In genomic region chr5:92559743-92560142, GRCh38 we compare ENCODE assay signal across 11 cellular contexts.
DNase-seq lines count a peak whose midpoint lies in the region; ATAC-seq, FAIRE-seq and TF ChIP-seq lines count a peak whose summit lies in the region.
"Had no signal": no experiment of that assay in that cellular context is flagged by ENCODE, and none has a peak within 500 bp of the region (broad histone marks: within the 10 kb centered on the region; RNA-seq: fewer than 3 reads in every experiment).

No MANE protein-coding gene starts in this region.

- no peak for ATAC-seq in HG03354 (IDR thresholded peaks at IDR 0.05; ENCODE audit: poor library complexity, severe bottlenecking, unreplicated experiment)
- ATAC-seq: activated T-cell treated with anti-CD3 and anti-CD28 coated beads, Interleukin-2, amount 50 U/mL, for 72 hours had no signal

- H3K9me3 ChIP-seq in endothelial cell of umbilical vein (replicated peaks; ENCODE audit: control insufficient read depth, insufficient read depth, low read length): no peaks in the 10 kb centered on the region

- no peaks in the 10 kb centered on the region for H3K9me3 Mint-ChIP-seq in osteocyte (ENCODE audit: unreplicated experiment)
- H3K9me3 Mint-ChIP-seq: type B pancreatic cell had no signal

- H3K4me2 ChIP-seq in endothelial cell of umbilical vein (ENCODE audit: insufficient read depth, low read length): no peak overlapping the region

- no peaks in the 10 kb centered on the region for H4K20me1 ChIP-seq in endothelial cell of umbilical vein (replicated peaks; ENCODE audit: control insufficient read depth, extremely low read depth, insufficient read depth, low read length)

- intact Hi-C loops in endothelial cell of umbilical vein (cut with micrococcal nuclease): no loop called here

- no TSS peak for BruUV-seq in endothelial cell of umbilical vein (replicated peaks; lab: Mats Ljungman, UMichigan)

- no peak for TF ChIP-seq POLR2A in endothelial cell of umbilical vein (IDR thresholded peaks at IDR 0.05; ENCODE audit: low read depth, low read length)

- CTCF ChIA-PET in endothelial cell of umbilical vein (lab: Charles Lee): interaction anchor here (1.5 kb wide), 1 partner anchor 42 kb away, joined by 4 read pairs; no protein-coding TSS in a partner anchor

- POLR2A ChIA-PET in endothelial cell of umbilical vein (lab: Charles Lee): no interaction called here

- H3K27me3 ChIP-seq in endothelial cell of umbilical vein (ENCODE audit: control insufficient read depth in 2 of 2, insufficient read depth in 2 of 2, low read length in 2 of 2): no peaks in the 10 kb centered on the region

- FAIRE-seq in endothelial cell of umbilical vein (lab: Jason Lieb, UNC): peak; percentile 67

- H3K4me3 ChIP-seq in endothelial cell of umbilical vein (replicated peaks in 1 of 3; ENCODE audit: insufficient read depth in 1 of 3, low read depth in 1 of 3, low read length in 3 of 3): no peak overlapping the region

- H3K27ac Mint-ChIP-seq in osteocyte (ENCODE audit: unreplicated experiment): peak overlapping the region; percentile 93
- H3K27ac Mint-ChIP-seq: activated T-cell treated with anti-CD3 and anti-CD28 coated beads, Interleukin-2, amount 50 U/mL, for 72 hours; type B pancreatic cell had no signal

- H3K36me3 ChIP-seq in endothelial cell of umbilical vein (ENCODE audit: control insufficient read depth in 2 of 2, extremely low read depth in 1 of 2, insufficient read depth in 2 of 2, low read length in 2 of 2): no peaks in the 10 kb centered on the region

- no peaks in the 10 kb centered on the region for H3K4me1 ChIP-seq in endothelial cell of umbilical vein (ENCODE audit: control insufficient read depth, extremely low read depth, insufficient read depth, low read length)

- H3K4me3 Mint-ChIP-seq in osteocyte (ENCODE audit: unreplicated experiment): peak overlapping the region; percentile 16
- H3K4me3 Mint-ChIP-seq: activated T-cell treated with anti-CD3 and anti-CD28 coated beads, Interleukin-2, amount 50 U/mL, for 72 hours; type B pancreatic cell had no signal

- H2AFZ ChIP-seq in endothelial cell of umbilical vein (ENCODE audit: low read depth, low read length): no peak overlapping the region

- peak in 1 of 2 donors; percentile 8 for TF ChIP-seq CTCF in endothelial cell of umbilical vein (IDR thresholded peaks at IDR 0.05; ENCODE audit: extremely low read depth in 1 of 2, insufficient read depth in 1 of 2, low read depth in 1 of 2, low read length in 2 of 2)
- TF ChIP-seq CTCF in osteocyte (IDR thresholded peaks at IDR 0.05): peak; percentile 23

- no peaks in the 10 kb centered on the region for H3K79me2 ChIP-seq in endothelial cell of umbilical vein (ENCODE audit: control insufficient read depth, insufficient read depth, low read length)

- H3K36me3 Mint-ChIP-seq in osteocyte (ENCODE audit: unreplicated experiment): peaks cover 3% of the 10 kb centered on the region
- H3K36me3 Mint-ChIP-seq: type B pancreatic cell had no signal

- DNase-seq in ELR (ENCODE audit: low read depth) (peak; percentile 25), NCI-H226 (peak; percentile 42), endothelial cell of umbilical vein (ENCODE audit: low read depth, low spot score) (peak; percentile 73), osteocyte (ENCODE audit: extremely low spot score, unreplicated experiment) (no peak), SIG-M5 treated with dmso at 0.1 percent for 504 hours (lab: John Stamatoyannopoulos, UW; ENCODE audit: unreplicated experiment) (no peak), COR-L47 (lab: John Stamatoyannopoulos, UW) (no peak)
- DNase-seq: activated T-cell treated with anti-CD3 and anti-CD28 coated beads, Interleukin-2, amount 50 U/mL, for 72 hours; head of caudate nucleus; NCI-H2081 treated with DMSO at 0.1 percent for 48 hours had no signal

- H3K9ac ChIP-seq in endothelial cell of umbilical vein (replicated peaks; ENCODE audit: extremely low read depth, insufficient read depth, low read length): no peak overlapping the region

- H3K27ac ChIP-seq in endothelial cell of umbilical vein (ENCODE audit: insufficient read depth, low read depth, low read length): no peak overlapping the region

- dilution Hi-C loops in endothelial cell of umbilical vein (cut with MboI; ENCODE audit: extremely low pct_ligation_motif_present, low sequenced_read_pairs): no loop called here

- no peaks in the 10 kb centered on the region for H3K27me3 Mint-ChIP-seq in osteocyte (ENCODE audit: unreplicated experiment)
- H3K27me3 Mint-ChIP-seq: type B pancreatic cell had no signal

- no peaks in the 10 kb centered on the region for H3K9me1 ChIP-seq in endothelial cell of umbilical vein (replicated peaks; ENCODE audit: control insufficient read depth, extremely low read depth, insufficient read depth, low read length)

- H3K4me1 Mint-ChIP-seq in osteocyte (ENCODE audit: unreplicated experiment): peaks cover 62% of the 10 kb centered on the region

TF ChIP-seq in endothelial cell of umbilical vein, 7 proteins besides CTCF, POLR2A, EP300 and RAD21:
- no peak for TF ChIP-seq EZH2 (IDR thresholded peaks at IDR 0.05; ENCODE audit: borderline replicate concordance, low read depth, low read length, severe bottlenecking)
- TF ChIP-seq MAX (IDR thresholded peaks at IDR 0.05; ENCODE audit: insufficient read depth, insufficient read length): no peak
- TF ChIP-seq POLR2AphosphoS5 (IDR thresholded peaks at IDR 0.05; ENCODE audit: insufficient read depth, low read depth, low read length): no peak
- no peak for TF ChIP-seq MYC (IDR thresholded peaks at IDR 0.05; ENCODE audit: low read depth, low read length)
- TF ChIP-seq JUN (IDR thresholded peaks at IDR 0.05; ENCODE audit: borderline replicate concordance, insufficient read depth, insufficient read length, low read depth): no peak
- no peak for TF ChIP-seq FOS (IDR thresholded peaks at IDR 0.05; ENCODE audit: borderline replicate concordance, insufficient read depth, low read length)
- TF ChIP-seq GATA2 (IDR thresholded peaks at IDR 0.05; ENCODE audit: insufficient read depth, insufficient read length, low read depth, low read length): no peak

Comparison
In these comparisons a context has a peak if more than half of its experiments do, and no peak if none do; other contexts are left out.
1. DNase-seq: peak in ELR (single experiment), NCI-H226 (single experiment) and endothelial cell of umbilical vein (single experiment); none in osteocyte (single experiment), SIG-M5 treated with dmso at 0.1 percent for 504 hours (single experiment) and COR-L47 (single experiment).